ENCODE assay signal across 24 cellular contexts in the genomic region with DNA sequence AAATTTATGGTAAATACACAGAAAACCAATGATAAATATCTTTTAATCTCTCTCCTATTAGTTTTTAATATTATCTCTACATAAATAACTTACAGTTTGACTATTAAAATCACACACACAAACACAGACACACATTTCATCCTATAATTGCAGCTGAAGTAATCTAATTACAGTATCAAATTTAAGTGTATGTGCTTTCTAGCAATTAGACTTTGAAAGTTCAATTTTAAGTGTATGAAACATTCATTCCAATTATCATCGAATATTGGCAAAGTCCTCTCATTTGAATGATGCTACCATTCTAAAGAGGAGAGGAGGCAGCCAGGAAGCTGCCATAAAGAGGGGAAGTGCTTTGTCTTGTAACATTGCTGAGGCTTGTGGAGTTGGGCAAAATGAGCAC.
"Had no signal": no experiment of that assay in that cellular context is flagged by ENCODE, and none has a peak within 500 bp of the region (broad histone marks: within the 10 kb centered on the region; RNA-seq: fewer than 3 reads in every experiment).

No MANE protein-coding gene starts in this region.

- ATAC-seq: effector memory CD8-positive, alpha-beta T cell; gastrocnemius medialis; heart right ventricle; left colon; left ventricle myocardium superior; mucosa of descending colon; natural killer cell had no signal

- H3K27ac ChIP-seq: epithelial cell of prostate, esophagus muscularis mucosa, gastrocnemius medialis, heart right ventricle, ovary, right atrium auricular region, sigmoid colon, skin epidermis, stomach, thoracic aorta, transverse colon had no signal

- H3K36me3 ChIP-seq: esophagus muscularis mucosa, gastrocnemius medialis, heart right ventricle, ovary, right atrium auricular region, sigmoid colon, stomach, thoracic aorta, transverse colon had no signal

- DNase-seq: effector memory CD8-positive, alpha-beta T cell; gastrocnemius medialis; heart right ventricle; hypothalamus; immature natural killer cell; kidney; left colon; left ventricle myocardium superior; mesendoderm; mucosa of descending colon; natural killer cell; nucleus accumbens; ovary; sigmoid colon; stimulated activated CD4-positive, alpha-beta T cell treated with anti-CD3 and anti-CD28 coated beads, Interleukin-12 subunit alpha, Interleukin-12 subunit beta, amount 100 ng/mL, for 4 hours; stimulated activated naive CD4-positive, alpha-beta T cell; stomach; substantia nigra; transverse colon had no signal

- H3K27me3 ChIP-seq: esophagus muscularis mucosa, gastrocnemius medialis, heart right ventricle, ovary, right atrium auricular region, sigmoid colon, stomach, transverse colon had no signal

- H3K4me3 ChIP-seq: esophagus muscularis mucosa, gastrocnemius medialis, heart right ventricle, mucosa of descending colon, ovary, right atrium auricular region, sigmoid colon, skin epidermis, stomach, thoracic aorta, transverse colon had no signal

- H3K4me1 ChIP-seq: esophagus muscularis mucosa, gastrocnemius medialis, heart right ventricle, right atrium auricular region, stomach, transverse colon had no signal

- H3K9me3 ChIP-seq: esophagus muscularis mucosa, gastrocnemius medialis, heart right ventricle, mucosa of descending colon, ovary, right atrium auricular region, sigmoid colon, stomach, thoracic aorta, transverse colon had no signal
